In the genomic region with DNA sequence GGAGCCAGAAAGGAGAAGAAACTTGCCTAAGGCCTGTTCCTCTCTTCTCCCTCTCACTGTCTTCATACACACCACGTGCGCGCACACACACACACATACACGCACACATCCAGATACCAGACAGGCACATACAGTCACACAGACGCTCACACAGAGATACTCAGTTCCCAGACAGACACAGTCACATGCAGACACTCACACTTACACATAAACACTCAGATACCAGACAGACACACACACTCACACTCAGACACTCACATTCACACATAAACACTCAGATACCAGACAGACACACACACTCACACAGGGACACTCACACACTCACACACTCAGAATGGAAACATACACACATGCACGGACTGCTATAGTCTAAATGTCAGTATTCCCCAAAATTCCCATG, we compare ENCODE assay signal across 30 cellular contexts. TPM values are rescaled to one million over a fixed set of nuclear protein-coding genes. Genes with fewer than 3 reads are reported as not detected.
"Had no signal": no experiment of that assay in that cellular context is flagged by ENCODE, and none has a peak within 500 bp of the region (broad histone marks: within the 10 kb centered on the region; RNA-seq: fewer than 3 reads in every experiment).

No MANE protein-coding gene starts in this region.

- H3K9me3 ChIP-seq: adrenal gland, breast epithelium had no signal

- H3K9me3 Mint-ChIP-seq: activated CD4-positive, alpha-beta memory T cell treated with anti-CD3 and anti-CD28 coated beads, Interleukin-2, amount 10 ng/mL, durations not matched to agents 7 days and 5 days; activated CD4-positive, alpha-beta T cell treated with anti-CD3 and anti-CD28 coated beads, Interleukin-2, amount 10 ng/mL, durations not matched to agents 24 days and 14 days; activated naive CD8-positive, alpha-beta T cell treated with anti-CD3 and anti-CD28 coated beads, Interleukin-2, amount 50 U/mL, for 24 hours; activated T-cell treated with anti-CD3 and anti-CD28 coated beads, Interleukin-2, amount 50 U/mL, for 24 hours; activated T-cell treated with anti-CD3 and anti-CD28 coated beads, Interleukin-2, amount 50 U/mL, for 72 hours; central memory CD8-positive, alpha-beta T cell; dendritic cell treated with granulocyte-macrophage colony-stimulating factor and Interleukin-4, amounts not matched to agents 40 ng/mL and 50 ng/mL, for 4 days had no signal

- H3K4me3 Mint-ChIP-seq: activated CD4-positive, alpha-beta memory T cell treated with anti-CD3 and anti-CD28 coated beads, Interleukin-2, amount 10 ng/mL, durations not matched to agents 7 days and 5 days; activated CD4-positive, alpha-beta T cell treated with anti-CD3 and anti-CD28 coated beads for 36 hours; activated CD4-positive, alpha-beta T cell treated with anti-CD3 and anti-CD28 coated beads, Interleukin-2, amount 10 ng/mL, durations not matched to agents 24 days and 14 days; activated naive CD8-positive, alpha-beta T cell; activated naive CD8-positive, alpha-beta T cell treated with anti-CD3 and anti-CD28 coated beads, Interleukin-2, amount 50 U/mL, for 24 hours; activated T-cell treated with anti-CD3 and anti-CD28 coated beads, Interleukin-2, amount 50 U/mL, for 24 hours; activated T-cell treated with anti-CD3 and anti-CD28 coated beads, Interleukin-2, amount 50 U/mL, for 72 hours; brain; central memory CD8-positive, alpha-beta T cell; dendritic cell treated with granulocyte-macrophage colony-stimulating factor and Interleukin-4, amounts not matched to agents 40 ng/mL and 50 ng/mL, for 4 days; endodermal cell had no signal

- H3K27ac Mint-ChIP-seq: activated CD4-positive, alpha-beta memory T cell treated with anti-CD3 and anti-CD28 coated beads, Interleukin-2, amount 10 ng/mL, durations not matched to agents 7 days and 5 days; activated CD4-positive, alpha-beta T cell treated with anti-CD3 and anti-CD28 coated beads for 36 hours; activated CD4-positive, alpha-beta T cell treated with anti-CD3 and anti-CD28 coated beads, Interleukin-2, amount 10 ng/mL, durations not matched to agents 24 days and 14 days; activated naive CD8-positive, alpha-beta T cell; activated naive CD8-positive, alpha-beta T cell treated with anti-CD3 and anti-CD28 coated beads, Interleukin-2, amount 50 U/mL, for 24 hours; activated T-cell treated with anti-CD3 and anti-CD28 coated beads, Interleukin-2, amount 50 U/mL, for 24 hours; activated T-cell treated with anti-CD3 and anti-CD28 coated beads, Interleukin-2, amount 50 U/mL, for 72 hours; brain; endodermal cell had no signal

- H3K4me1 Mint-ChIP-seq: activated CD4-positive, alpha-beta memory T cell treated with anti-CD3 and anti-CD28 coated beads, Interleukin-2, amount 10 ng/mL, durations not matched to agents 7 days and 5 days; activated CD4-positive, alpha-beta T cell treated with anti-CD3 and anti-CD28 coated beads for 36 hours; activated CD4-positive, alpha-beta T cell treated with anti-CD3 and anti-CD28 coated beads, Interleukin-2, amount 10 ng/mL, durations not matched to agents 24 days and 14 days; activated naive CD8-positive, alpha-beta T cell treated with anti-CD3 and anti-CD28 coated beads, Interleukin-2, amount 50 U/mL, for 24 hours; brain; central memory CD8-positive, alpha-beta T cell; endodermal cell had no signal

- ATAC-seq: activated CD4-positive, alpha-beta T cell treated with anti-CD3 and anti-CD28 coated beads for 36 hours; activated naive CD8-positive, alpha-beta T cell treated with anti-CD3 and anti-CD28 coated beads, Interleukin-2, amount 50 U/mL, for 24 hours; activated T-cell treated with anti-CD3 and anti-CD28 coated beads, Interleukin-2, amount 50 U/mL, for 72 hours; esophagus mucosa had no signal

- H3K4me1 ChIP-seq: adrenal gland, breast epithelium had no signal

- H3K27ac ChIP-seq: adrenal gland, breast epithelium, coronary artery, dorsolateral prefrontal cortex had no signal

- H3K36me3 ChIP-seq: adrenal gland, breast epithelium had no signal

- H3K27me3 Mint-ChIP-seq: activated CD4-positive, alpha-beta memory T cell treated with anti-CD3 and anti-CD28 coated beads, Interleukin-2, amount 10 ng/mL, durations not matched to agents 7 days and 5 days; activated CD4-positive, alpha-beta T cell treated with anti-CD3 and anti-CD28 coated beads, Interleukin-2, amount 10 ng/mL, durations not matched to agents 24 days and 14 days; central memory CD8-positive, alpha-beta T cell; dendritic cell treated with granulocyte-macrophage colony-stimulating factor and Interleukin-4, amounts not matched to agents 40 ng/mL and 50 ng/mL, for 4 days had no signal

- DNase-seq: activated CD4-positive, alpha-beta memory T cell treated with anti-CD3 and anti-CD28 coated beads, Interleukin-2, amount 10 ng/mL, durations not matched to agents 7 days and 5 days; activated CD4-positive, alpha-beta T cell treated with anti-CD3 and anti-CD28 coated beads for 36 hours; activated CD4-positive, alpha-beta T cell treated with anti-CD3 and anti-CD28 coated beads, Interleukin-2, amount 10 ng/mL, durations not matched to agents 24 days and 14 days; activated CD4-positive, alpha-beta T cell treated with anti-CD3 and anti-CD28 coated beads, Interleukin-2, amount 50 U/mL, for 4 hours; activated CD4-positive, CD25-positive, alpha-beta regulatory T cell; activated CD4-positive, CD25-positive, alpha-beta regulatory T cell treated with anti-CD3 and anti-CD28 coated beads, Interleukin-2, amount 50 U/mL, for 72 hours; activated CD8-positive, alpha-beta memory T cell treated with anti-CD3 and anti-CD28 coated beads, Interleukin-2, amount 50 U/mL, for 48 hours; activated gamma-delta T cell treated with Interleukin-2 at 50 U/mL for 16 hours; activated naive CD4-positive, alpha-beta T cell treated with anti-CD3 and anti-CD28 coated beads, Interleukin-2, amount 50 U/mL, for 16 hours; activated naive CD4-positive, alpha-beta T cell treated with Interleukin-2 at 50 U/mL for 16 hours; activated naive CD8-positive, alpha-beta T cell treated with anti-CD3 and anti-CD28 coated beads, Interleukin-2, amount 50 U/mL, for 24 hours; activated T-cell treated with anti-CD3 and anti-CD28 coated beads for 4 hours; activated T-cell treated with anti-CD3 and anti-CD28 coated beads, Interleukin-2, amount 50 U/mL, for 24 hours; activated T-cell treated with anti-CD3 and anti-CD28 coated beads, Interleukin-2, amount 50 U/mL, for 72 hours; adrenal gland; amygdala; aorta; dorsolateral prefrontal cortex; effector memory CD4-positive, alpha-beta T cell; endodermal cell; foreskin fibroblast; head of caudate nucleus; T-helper 2 cell had no signal

- H3K36me3 Mint-ChIP-seq: activated naive CD8-positive, alpha-beta T cell; brain had no signal

- H3K4me3 ChIP-seq: adrenal gland, breast epithelium, coronary artery, dorsolateral prefrontal cortex had no signal

- H3K27me3 ChIP-seq: adrenal gland, breast epithelium, dorsolateral prefrontal cortex had no signal

RNA-seq across cellular contexts. Expression of gene MMP2, which starts 24.1 kb away (rescaled TPM):
- total RNA-seq: activated CD4-positive, alpha-beta T cell treated with anti-CD3 and anti-CD28 coated beads for 36 hours; activated CD4-positive, alpha-beta T cell treated with anti-CD3 and anti-CD28 coated beads, Interleukin-2, amount 10 ng/mL, durations not matched to agents 24 days and 14 days; activated T-cell treated with anti-CD3 and anti-CD28 coated beads, Interleukin-2, amount 50 U/mL, for 72 hours had no signal
